In the genomic region with DNA sequence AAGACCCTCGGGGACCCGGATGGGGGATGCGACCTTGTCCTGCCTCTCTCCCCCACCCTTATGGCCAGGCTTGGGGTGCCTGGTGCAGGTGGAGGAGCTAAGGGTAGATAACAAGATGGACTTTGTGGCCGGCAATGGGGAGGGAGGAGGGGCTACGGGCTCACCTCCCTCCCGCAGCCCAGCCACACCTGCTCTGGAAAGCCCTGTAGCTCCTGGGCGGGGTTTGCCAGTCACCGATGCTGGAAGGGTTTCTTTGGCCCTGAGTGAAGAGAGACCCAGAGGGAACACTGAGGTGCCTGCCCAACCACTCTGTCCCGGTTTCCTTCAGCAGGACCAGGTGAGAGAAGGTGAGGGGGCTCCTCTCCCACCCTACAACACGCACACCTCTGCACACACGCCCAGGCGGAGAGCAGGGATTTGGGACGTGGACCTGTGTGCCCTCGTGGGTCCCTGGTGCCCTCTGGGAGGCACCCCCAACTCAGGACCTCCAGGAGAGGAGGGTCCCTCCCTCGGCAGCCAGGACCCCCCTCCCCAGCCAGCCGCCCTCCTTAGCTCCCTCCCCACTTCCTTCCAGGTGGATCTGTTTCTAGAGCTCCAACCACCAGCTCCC, we compare ENCODE assay signal across 9 cellular contexts. TPM values are rescaled to one million over a fixed set of nuclear protein-coding genes. Genes with fewer than 3 reads are reported as not detected.
DNase-seq lines count a peak whose midpoint lies in the region; ATAC-seq and TF ChIP-seq lines count a peak whose summit lies in the region.
"Had no signal": no experiment of that assay in that cellular context is flagged by ENCODE, and none has a peak within 500 bp of the region (broad histone marks: within the 10 kb centered on the region; RNA-seq: fewer than 3 reads in every experiment).

A gene (plus strand): TSS at position 229 of the 610 bp plus-strand sequence. CDS start 6,986 bp downstream, outside the sequence.

- H3K27me3 ChIP-seq in psoas muscle (ENCODE audit: insufficient read depth in 3 of 3, low read length in 2 of 3) = peaks cover 0 to 17% (median 5%) of the 10 kb centered on the region in 3 donors

- H3K4me3 ChIP-seq in fibroblast of villous mesenchyme (ENCODE audit: low read depth, low read length) (peak within 1 kb of the TSS; percentile 21), psoas muscle (peak within 1 kb of the TSS; percentile 45)

- TF ChIP-seq CTCF in fibroblast of villous mesenchyme (IDR thresholded peaks at IDR 0.05; ENCODE audit: insufficient read depth, low read depth, low read length) = no peak
- no peak for TF ChIP-seq CTCF in psoas muscle (IDR thresholded peaks at IDR 0.05)

- 48 to 54% (median 51%) methylated on average over 10 to 16 of the region's 16 CpGs for WGBS in psoas muscle, 3 donors

- H3K9me3 ChIP-seq in psoas muscle = no peaks in the 10 kb centered on the region

- H3K4me3 Mint-ChIP-seq in activated T-helper 2 cell treated with anti-CD3 and anti-CD28 coated beads, Interferon-gamma antibody, Interleukin-2, Interleukin-4, amounts not matched to agents 10 μg/mL and 5 μg/mL and 100 μg/mL, durations not matched to agents 14 hours and 24 hours and 36 hours (ENCODE audit: low read depth) = no peak within 1 kb of the TSS

- peak in 1 of 4 donors; percentile 34 for ATAC-seq in psoas muscle
- no peak for ATAC-seq in HG02870 (IDR thresholded peaks at IDR 0.05; ENCODE audit: unreplicated experiment)

- DNase-seq in G401 (ENCODE audit: low spot score) (peak; percentile 83), NCI-H774 (lab: John Stamatoyannopoulos, UW) (peak; percentile 70), fibroblast of villous mesenchyme (ENCODE audit: low read depth) (no peak), psoas muscle (no peak), D341Med (ENCODE audit: low spot score) (no peak)
- no peak for DNase-seq in stimulated activated naive CD4-positive, alpha-beta T cell (lab: John Stamatoyannopoulos, UW)
- no peak for DNase-seq in activated T-helper 2 cell treated with anti-CD3 and anti-CD28 coated beads, Interferon-gamma antibody, Interleukin-2, Interleukin-4, amounts not matched to agents 10 μg/mL and 5 μg/mL and 100 μg/mL, durations not matched to agents 14 hours and 24 hours and 36 hours (ENCODE audit: low spot score)
- DNase-seq: central memory CD4-positive, alpha-beta T cell had no signal

- peaks cover 13% of the 10 kb centered on the region for H3K27me3 Mint-ChIP-seq in activated T-helper 2 cell treated with anti-CD3 and anti-CD28 coated beads, Interferon-gamma antibody, Interleukin-2, Interleukin-4, amounts not matched to agents 10 μg/mL and 5 μg/mL and 100 μg/mL, durations not matched to agents 14 hours and 24 hours and 36 hours (ENCODE audit: low read depth)

- no peaks in the 10 kb centered on the region for H3K36me3 ChIP-seq in psoas muscle (ENCODE audit: insufficient read depth in 1 of 2, low read depth in 1 of 2)

- in situ Hi-C loops in G401 (cut with HindIII; ENCODE audit: low sequenced_read_pairs) = no loop called here

- no peaks in the 10 kb centered on the region for H3K36me3 Mint-ChIP-seq in activated T-helper 2 cell treated with anti-CD3 and anti-CD28 coated beads, Interferon-gamma antibody, Interleukin-2, Interleukin-4, amounts not matched to agents 10 μg/mL and 5 μg/mL and 100 μg/mL, durations not matched to agents 14 hours and 24 hours and 36 hours (ENCODE audit: low read depth)

- intact Hi-C loops in psoas muscle (cut with DNase I) = no loop called here
- intact Hi-C loops in activated T-helper 2 cell treated with anti-CD3 and anti-CD28 coated beads, Interferon-gamma antibody, Interleukin-2, Interleukin-4, amounts not matched to agents 10 μg/mL and 5 μg/mL and 100 μg/mL, durations not matched to agents 14 hours and 24 hours and 36 hours (cut with micrococcal nuclease) = no loop called here

- no peak within 1 kb of the TSS for H3K27ac Mint-ChIP-seq in activated T-helper 2 cell treated with anti-CD3 and anti-CD28 coated beads, Interferon-gamma antibody, Interleukin-2, Interleukin-4, amounts not matched to agents 10 μg/mL and 5 μg/mL and 100 μg/mL, durations not matched to agents 14 hours and 24 hours and 36 hours

- no peaks in the 10 kb centered on the region for H3K4me1 Mint-ChIP-seq in activated T-helper 2 cell treated with anti-CD3 and anti-CD28 coated beads, Interferon-gamma antibody, Interleukin-2, Interleukin-4, amounts not matched to agents 10 μg/mL and 5 μg/mL and 100 μg/mL, durations not matched to agents 14 hours and 24 hours and 36 hours (ENCODE audit: low read depth)

- H3K27ac ChIP-seq in psoas muscle = no peak within 1 kb of the TSS

- no peaks in the 10 kb centered on the region for H3K4me1 ChIP-seq in psoas muscle

- H3K9me3 Mint-ChIP-seq in activated T-helper 2 cell treated with anti-CD3 and anti-CD28 coated beads, Interferon-gamma antibody, Interleukin-2, Interleukin-4, amounts not matched to agents 10 μg/mL and 5 μg/mL and 100 μg/mL, durations not matched to agents 14 hours and 24 hours and 36 hours = no peaks in the 10 kb centered on the region

RNA-seq across cellular contexts. Expression of the gene that starts here (rescaled TPM):
- not detected in 2 replicates for total RNA-seq in G401 (2014; rRNA removed; shearing (Covaris generic))
- total RNA-seq in fibroblast of villous mesenchyme = not detected in 2 replicates
- not detected for total RNA-seq in psoas muscle
- not detected for polyA plus RNA-seq in psoas muscle
- not detected in 2 replicates for total RNA-seq in activated T-helper 2 cell treated with anti-CD3 and anti-CD28 coated beads, Interferon-gamma antibody, Interleukin-2, Interleukin-4, amounts not matched to agents 10 μg/mL and 5 μg/mL and 100 μg/mL, durations not matched to agents 14 hours and 24 hours and 36 hours

Comparison
In these comparisons a context has a peak if more than half of its experiments do, and no peak if none do; other contexts are left out.
1. Peak in DNase-seq in G401; RNA of the gene not detected or under 1 TPM.